17 cellular contexts compared by ENCODE assay signal in genomic region chr5:54531536-54531935, GRCh38. TPM values are rescaled to one million over a fixed set of nuclear protein-coding genes. Genes with fewer than 3 reads are reported as not detected.
DNase-seq lines count a peak whose midpoint lies in the region; ATAC-seq, FAIRE-seq and TF ChIP-seq lines count a peak whose summit lies in the region.
"Had no signal": no experiment of that assay in that cellular context is flagged by ENCODE, and none has a peak within 500 bp of the region (broad histone marks: within the 10 kb centered on the region; RNA-seq: fewer than 3 reads in every experiment).

No MANE protein-coding gene starts in this region.

- no peak overlapping the region for H3K27ac ChIP-seq in right lobe of liver
- H3K27ac ChIP-seq in HepG2 (ENCODE audit: extremely low read length, insufficient read depth, low read length) = no peak overlapping the region
- H3K27ac ChIP-seq in breast epithelium = peak overlapping the region; percentile 4 to 18
- peak overlapping the region; percentile 24 to 28 for H3K27ac ChIP-seq in uterus
- H3K27ac ChIP-seq: WERI-Rb-1 had no signal

- POLR2A ChIA-PET in HepG2 (lab: Yijun Ruan, JAX) = no interaction called here

- DNase-seq in right lobe of liver = no peak
- DNase-seq in HepG2 (ENCODE audit: low spot score) = no peak
- DNase-seq in breast epithelium (ENCODE audit: low spot score in 2 of 2) = no peak
- DNase-seq in iris pigment epithelial cell (ENCODE audit: low read depth) = peak; percentile 41
- DNase-seq in uterus = no peak
- DNase-seq in NCI-H1436 treated with DMSO at 0.1 percent for 48 hours (lab: John Stamatoyannopoulos, UW) = no peak
- DNase-seq in erythroblast (lab: John Stamatoyannopoulos, UW) = no peak
- DNase-seq in GOT3 (lab: John Stamatoyannopoulos, UW) = no peak
- DNase-seq: cortex of kidney, DMS 273 treated with DMSO at 0.1 percent for 48 hours, H9, NCI-H2081 treated with DMSO at 0.1 percent for 48 hours, occipital lobe, substantia nigra, WERI-Rb-1 had no signal

- no peak overlapping the region for H3K9ac ChIP-seq in HepG2 (ENCODE audit: insufficient read depth, low read depth, low read length)

- no peaks in the 10 kb centered on the region for H3K36me3 ChIP-seq in right lobe of liver
- H3K36me3 ChIP-seq in HepG2 (replicated peaks in 1 of 2; ENCODE audit: control insufficient read depth in 1 of 2, insufficient read depth in 2 of 2, low read length in 2 of 2) = no peaks in the 10 kb centered on the region
- no peaks in the 10 kb centered on the region for H3K36me3 ChIP-seq in breast epithelium
- H3K36me3 ChIP-seq in uterus = no peaks in the 10 kb centered on the region
- H3K36me3 ChIP-seq: WERI-Rb-1 had no signal

- no peak for TF ChIP-seq CTCF in right lobe of liver (IDR thresholded peaks at IDR 0.05)
- no peak for TF ChIP-seq CTCF in HepG2 (CRISPR knock-in tag; IDR thresholded peaks at IDR 0.05)
- TF ChIP-seq CTCF in breast epithelium (IDR thresholded peaks at IDR 0.05) = no peak
- no peak for TF ChIP-seq CTCF in uterus (IDR thresholded peaks at IDR 0.05)

- ATAC-seq in right lobe of liver (peak in 3 of 4 donors; percentile 19 to 40 (median 39)), HepG2 (no peak)
- ATAC-seq: SK-N-SH treated with all-trans-retinoic acid at 6 μM for 48 hours had no signal

- no peak overlapping the region for H3K4me3 ChIP-seq in right lobe of liver
- no peak overlapping the region for H3K4me3 ChIP-seq in HepG2 (replicated peaks in 1 of 3; ENCODE audit: insufficient read depth in 1 of 3, low read depth in 2 of 3, low read length in 3 of 3)
- no peak overlapping the region for H3K4me3 ChIP-seq in breast epithelium
- no peak overlapping the region for H3K4me3 ChIP-seq in uterus
- H3K4me3 ChIP-seq: smooth muscle cell had no signal

- no peak overlapping the region for H3K4me2 ChIP-seq in HepG2 (ENCODE audit: low read depth, low read length)
- H3K4me2 ChIP-seq: smooth muscle cell had no signal

- H3K27me3 ChIP-seq in right lobe of liver (no peaks in the 10 kb centered on the region), HepG2 (ENCODE audit: control insufficient read depth in 1 of 2, insufficient read depth in 2 of 2, low read length in 2 of 2) (no peaks in the 10 kb centered on the region), breast epithelium (no peaks in the 10 kb centered on the region), uterus (no peaks in the 10 kb centered on the region)

- BruUV-seq in HepG2 (replicated peaks; lab: Mats Ljungman, UMichigan) = no TSS peak

- H2AFZ ChIP-seq in HepG2 (ENCODE audit: low read length) = no peak overlapping the region

- no peak for TF ChIP-seq RAD21 in HepG2 (CRISPR knock-in tag; IDR thresholded peaks at IDR 0.05)

- CTCF ChIA-PET in HepG2 (lab: Yijun Ruan, JAX; ENCODE audit: low intra/inter-chr PET ratio, low total read pairs) = no interaction called here

- in situ Hi-C loops in HepG2 (cut with HindIII; ENCODE audit: extremely low pct_ligation_motif_present, low pct_unique_long_range_greater_than_20kb) = no loop called here

- no peaks in the 10 kb centered on the region for H4K20me1 ChIP-seq in HepG2 (ENCODE audit: insufficient read depth, low read length)

- H3K79me2 ChIP-seq in HepG2 (ENCODE audit: insufficient read depth, low read length) = peaks cover 4% of the 10 kb centered on the region

- WGBS in right lobe of liver (ENCODE audit: insufficient coverage, low coverage, low lambda C conversion rate, missing lambda C conversion rate) = 58% methylated on average over 11 of the region's 11 CpGs
- WGBS in HepG2 (ENCODE audit: low lambda C conversion rate) = 79% methylated on average over 11 of the region's 11 CpGs

- H3K4me1 ChIP-seq in right lobe of liver (peaks cover 0 to 42% (median 8%) of the 10 kb centered on the region in 4 donors), HepG2 (ENCODE audit: insufficient read depth, low read length) (peaks cover 14% of the 10 kb centered on the region), breast epithelium (peaks cover 4 to 8% of the 10 kb centered on the region in 2 donors), uterus (peaks cover 0 to 26% of the 10 kb centered on the region in 2 donors)

- no peaks in the 10 kb centered on the region for H3K9me3 ChIP-seq in right lobe of liver
- H3K9me3 ChIP-seq in HepG2 (ENCODE audit: low read length) = no peaks in the 10 kb centered on the region
- H3K9me3 ChIP-seq in breast epithelium = no peaks in the 10 kb centered on the region
- no peaks in the 10 kb centered on the region for H3K9me3 ChIP-seq in uterus

- intact Hi-C loops in right lobe of liver (cut with DNase I) (no loop called here), HepG2 (cut with micrococcal nuclease; ENCODE audit: unreplicated experiment) (no loop called here), breast epithelium (cut with DNase I; ENCODE audit: low total_unique reads) (loop anchor here (5.0 kb wide), 1 partner anchor 149 kb away; no protein-coding TSS in a partner anchor), uterus (cut with DNase I; ENCODE audit: low total_unique reads) (no loop called here)

- TF ChIP-seq POLR2A in right lobe of liver (IDR thresholded peaks at IDR 0.05) (no peak), HepG2 (IDR thresholded peaks at IDR 0.05; ENCODE audit: insufficient read depth in 1 of 2, low read depth in 2 of 2, low read length in 2 of 2) (no peak), breast epithelium (IDR thresholded peaks at IDR 0.05) (no peak), uterus (IDR thresholded peaks at IDR 0.05) (no peak), erythroblast (IDR thresholded peaks at IDR 0.05; ENCODE audit: low read length) (no peak)

- no peak for TF ChIP-seq EP300 in HepG2 (IDR thresholded peaks at IDR 0.05; ENCODE audit: low read depth in 2 of 2, low read length in 2 of 2)
- TF ChIP-seq EP300 in HepG2 (CRISPR knock-in tag; IDR thresholded peaks at IDR 0.05; ENCODE audit: borderline replicate concordance) = no peak

- no peak for FAIRE-seq in HepG2 (lab: Jason Lieb, UNC)

TF ChIP-seq in HepG2, 621 proteins besides CTCF, POLR2A, EP300 and RAD21 (continues in another document):
- TF ChIP-seq ARNT (IDR thresholded peaks at IDR 0.05) = no peak
- TF ChIP-seq ATF7-NPFF (CRISPR knock-in tag; IDR thresholded peaks at IDR 0.05; ENCODE audit: low read depth) = no peak
- TF ChIP-seq FOXA1 (IDR thresholded peaks at IDR 0.05) = no peak
- TF ChIP-seq FOXA1 (CRISPR knock-in tag; IDR thresholded peaks at IDR 0.05) = no peak
- TF ChIP-seq ZNF530 (CRISPR knock-in tag; IDR thresholded peaks at IDR 0.05; ENCODE audit: low read depth) = no peak

RNA-seq across cellular contexts. Expression of gene SNX18, which starts 14.0 kb away (rescaled TPM):
- total RNA-seq in right lobe of liver (10 to 100 TPM; 14.1 to 35.3 (median 19.4) TPM), HepG2 (2016; rRNA removed; fragmentation: Illumina TruSeq; extraction: Trizol) (6.0 and 6.2 TPM in 2 replicates), breast epithelium (10 to 100 TPM; 29.2 to 37.3 (median 33.1) TPM), uterus (10 to 100 TPM; 33.6 to 59.1 (median 51.2) TPM)
- 0.81 and 0.88 TPM in 2 replicates for total RNA-seq in HepG2 (2016; cell fraction: cytosol; rRNA removed; fragmentation: Illumina TruSeq; extraction: Trizol; ENCODE audit: low read depth)
- total RNA-seq in HepG2 (2016; cell fraction: insoluble cytoplasmic fraction; rRNA removed; fragmentation: Illumina TruSeq; extraction: Trizol) = 5.6 and 5.9 TPM in 2 replicates
- 4.7 and 5.3 TPM in 2 replicates for total RNA-seq in HepG2 (2016; cell fraction: membrane; rRNA removed; fragmentation: Illumina TruSeq; extraction: Trizol)
- 5.4 and 5.5 TPM in 2 replicates for total RNA-seq in HepG2 (2016; cell fraction: nucleus; rRNA removed; fragmentation: Illumina TruSeq; extraction: Trizol)
- 2.3 and 2.7 TPM in 2 replicates for polyA plus RNA-seq in HepG2 (2011; rRNA removed)
- polyA plus RNA-seq in HepG2 (2011; cell fraction: cytosol; rRNA removed) = 2.0 and 3.0 TPM in 2 replicates
- 3.4 and 3.8 TPM in 2 replicates for polyA plus RNA-seq in HepG2 (2011; cell fraction: nucleus; rRNA removed)
- 2.5 and 3.2 TPM in 2 replicates for polyA plus RNA-seq in HepG2 (2012)
- 0.60 and 0.81 TPM in 2 replicates for polyA plus RNA-seq in HepG2 (2016; cell fraction: cytosol; fragmentation: Illumina TruSeq; extraction: Trizol; ENCODE audit: low read depth)
- polyA plus RNA-seq in HepG2 (2016; cell fraction: insoluble cytoplasmic fraction; fragmentation: Illumina TruSeq; extraction: Trizol; ENCODE audit: low read depth) = 6.8 and 8.2 TPM in 2 replicates
- 3.2 and 4.0 TPM in 2 replicates for polyA plus RNA-seq in HepG2 (2016; cell fraction: membrane; fragmentation: Illumina TruSeq; extraction: Trizol; ENCODE audit: low read depth)
- polyA plus RNA-seq in HepG2 (2016; cell fraction: nucleus; fragmentation: Illumina TruSeq; extraction: Trizol; ENCODE audit: insufficient read depth, low read depth) = 4.1 and 5.1 TPM in 2 replicates
- polyA minus RNA-seq in HepG2 (2011; rRNA and poly(A)+ RNA removed; ENCODE audit: low replicate concordance) = 6.5 and 11.0 TPM in 2 replicates
- 6.8 and 6.9 TPM in 2 replicates for polyA minus RNA-seq in HepG2 (2011; cell fraction: cytosol; rRNA and poly(A)+ RNA removed)
- polyA minus RNA-seq in HepG2 (2011; cell fraction: nucleus; rRNA and poly(A)+ RNA removed) = 10.2 and 10.8 TPM in 2 replicates

Comparison
In these comparisons a context has a peak if more than half of its experiments do, and no peak if none do; other contexts are left out.
1. H3K27ac ChIP-seq: peak in breast epithelium (2 of 2) and uterus (2 of 2); none in right lobe of liver (0 of 3) and HepG2 (single experiment).